ENCODE assay signal across 9 cellular contexts in the genomic region with DNA sequence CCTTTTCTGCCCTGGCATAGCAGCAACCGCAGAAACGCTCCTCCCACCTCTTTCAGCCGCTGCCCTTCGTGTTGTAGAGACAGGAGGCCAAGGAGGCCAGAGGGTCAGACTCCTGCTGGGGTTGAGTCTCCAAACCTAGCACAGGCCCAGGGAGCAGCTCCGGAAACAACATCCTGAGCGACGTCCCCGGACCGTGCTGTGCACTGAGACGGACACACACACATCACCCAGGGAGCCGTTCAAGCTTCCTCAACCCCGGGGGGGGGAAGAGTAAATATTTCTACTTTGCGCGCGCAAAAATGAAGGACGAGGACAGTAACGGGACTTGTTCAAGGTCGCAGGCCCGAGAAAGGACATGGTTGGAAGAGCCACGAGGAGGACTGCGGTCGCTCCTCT. TPM values are rescaled to one million over a fixed set of nuclear protein-coding genes. Genes with fewer than 3 reads are reported as not detected.
DNase-seq lines count a peak whose midpoint lies in the region; ATAC-seq, FAIRE-seq and TF ChIP-seq lines count a peak whose summit lies in the region.
"Had no signal": no experiment of that assay in that cellular context is flagged by ENCODE, and none has a peak within 500 bp of the region (broad histone marks: within the 10 kb centered on the region; RNA-seq: fewer than 3 reads in every experiment).

No MANE protein-coding gene starts in this region.

- no peak overlapping the region for H3K27ac ChIP-seq in endothelial cell of umbilical vein (ENCODE audit: insufficient read depth, low read depth, low read length)

- H3K27me3 ChIP-seq in endothelial cell of umbilical vein (ENCODE audit: control insufficient read depth in 2 of 2, insufficient read depth in 2 of 2, low read length in 2 of 2) (no peaks in the 10 kb centered on the region), mucosa of stomach (ENCODE audit: control insufficient read depth, insufficient read depth, low read length) (no peaks in the 10 kb centered on the region)

- H3K27me3 Mint-ChIP-seq in T-helper 2 cell treated with Interferon-gamma antibody and Interleukin-4, amounts not matched to agents 5 μg/mL and 100 μg/mL, for 36 hours (ENCODE audit: low read depth) = no peaks in the 10 kb centered on the region

- dilution Hi-C loops in endothelial cell of umbilical vein (cut with MboI; ENCODE audit: extremely low pct_ligation_motif_present, low sequenced_read_pairs) = no loop called here

- H3K4me3 Mint-ChIP-seq in T-helper 2 cell treated with Interferon-gamma antibody and Interleukin-4, amounts not matched to agents 5 μg/mL and 100 μg/mL, for 36 hours = peak overlapping the region; percentile 94

- H3K4me1 Mint-ChIP-seq in T-helper 2 cell treated with Interferon-gamma antibody and Interleukin-4, amounts not matched to agents 5 μg/mL and 100 μg/mL, for 36 hours (ENCODE audit: low read depth) = peaks cover 19% of the 10 kb centered on the region

- no peak for TF ChIP-seq CTCF in endothelial cell of umbilical vein (IDR thresholded peaks at IDR 0.05; ENCODE audit: extremely low read depth in 1 of 2, insufficient read depth in 1 of 2, low read depth in 1 of 2, low read length in 2 of 2)

- DNase-seq in NCI-H2171 treated with DMSO at 0.1 percent for 48 hours (lab: John Stamatoyannopoulos, UW) = peak; percentile 3
- no peak for DNase-seq in NCI-H2171 (lab: John Stamatoyannopoulos, UW)
- peak; percentile 6 for DNase-seq in T-helper 2 cell treated with Interferon-gamma antibody and Interleukin-4, amounts not matched to agents 5 μg/mL and 100 μg/mL, for 36 hours (ENCODE audit: low spot score)
- DNase-seq in endothelial cell of umbilical vein (ENCODE audit: low read depth, low spot score) = peak; percentile 14
- DNase-seq in urothelium cell line (ENCODE audit: low spot score) = peak; percentile 36

- H3K79me2 ChIP-seq in endothelial cell of umbilical vein (ENCODE audit: control insufficient read depth, insufficient read depth, low read length) = no peaks in the 10 kb centered on the region

- POLR2A ChIA-PET in endothelial cell of umbilical vein (lab: Charles Lee) = interaction anchor here (0.6 kb wide), 1 partner anchor 625 kb away, joined by 3 read pairs; no protein-coding TSS in a partner anchor

- H3K36me3 ChIP-seq in endothelial cell of umbilical vein (ENCODE audit: control insufficient read depth in 2 of 2, extremely low read depth in 1 of 2, insufficient read depth in 2 of 2, low read length in 2 of 2) = peaks cover 0 to 13% of the 10 kb centered on the region in 2 experiments
- peaks cover 9% of the 10 kb centered on the region for H3K36me3 ChIP-seq in mucosa of stomach (ENCODE audit: control insufficient read depth, insufficient read depth, low read length)

- peak overlapping the region; percentile 41 for H3K9ac ChIP-seq in endothelial cell of umbilical vein (replicated peaks; ENCODE audit: extremely low read depth, insufficient read depth, low read length)
- peak overlapping the region; percentile 62 for H3K9ac ChIP-seq in mucosa of stomach (ENCODE audit: low read length)

- H3K4me2 ChIP-seq in endothelial cell of umbilical vein (ENCODE audit: insufficient read depth, low read length) = peak overlapping the region; percentile 69

- intact Hi-C loops in endothelial cell of umbilical vein (cut with micrococcal nuclease) = no loop called here

- no TSS peak for BruUV-seq in endothelial cell of umbilical vein (replicated peaks; lab: Mats Ljungman, UMichigan)

- H2AFZ ChIP-seq in endothelial cell of umbilical vein (ENCODE audit: low read depth, low read length) = peak overlapping the region; percentile 88

- no peaks in the 10 kb centered on the region for H3K9me1 ChIP-seq in endothelial cell of umbilical vein (replicated peaks; ENCODE audit: control insufficient read depth, extremely low read depth, insufficient read depth, low read length)

- H4K20me1 ChIP-seq in endothelial cell of umbilical vein (replicated peaks; ENCODE audit: control insufficient read depth, extremely low read depth, insufficient read depth, low read length) = no peaks in the 10 kb centered on the region

- TF ChIP-seq POLR2A in endothelial cell of umbilical vein (IDR thresholded peaks at IDR 0.05; ENCODE audit: low read depth, low read length) = no peak

- H3K9me3 Mint-ChIP-seq in T-helper 2 cell treated with Interferon-gamma antibody and Interleukin-4, amounts not matched to agents 5 μg/mL and 100 μg/mL, for 36 hours = peaks cover 46% of the 10 kb centered on the region

- peaks cover 48% of the 10 kb centered on the region for H3K36me3 Mint-ChIP-seq in T-helper 2 cell treated with Interferon-gamma antibody and Interleukin-4, amounts not matched to agents 5 μg/mL and 100 μg/mL, for 36 hours (ENCODE audit: low read depth)

- ATAC-seq in HG02852 (IDR thresholded peaks at IDR 0.05; ENCODE audit: unreplicated experiment) (peak; percentile 25), GM21515 (IDR thresholded peaks at IDR 0.05; ENCODE audit: unreplicated experiment) (no peak)

- no peaks in the 10 kb centered on the region for H3K9me3 ChIP-seq in endothelial cell of umbilical vein (replicated peaks; ENCODE audit: control insufficient read depth, insufficient read depth, low read length)
- H3K9me3 ChIP-seq in mucosa of stomach (ENCODE audit: control insufficient read depth, low read length) = no peaks in the 10 kb centered on the region

- FAIRE-seq in endothelial cell of umbilical vein (lab: Jason Lieb, UNC) = peak; percentile 40
- FAIRE-seq in urothelium cell line (lab: Jason Lieb, UNC) = no peak
- FAIRE-seq: endometrium had no signal

- peak overlapping the region; percentile 97 for H3K27ac Mint-ChIP-seq in T-helper 2 cell treated with Interferon-gamma antibody and Interleukin-4, amounts not matched to agents 5 μg/mL and 100 μg/mL, for 36 hours

- H3K4me1 ChIP-seq in endothelial cell of umbilical vein (ENCODE audit: control insufficient read depth, extremely low read depth, insufficient read depth, low read length) = peaks cover 11% of the 10 kb centered on the region
- H3K4me1 ChIP-seq in mucosa of stomach (ENCODE audit: control insufficient read depth, insufficient read depth, low read length) = peaks cover 10% of the 10 kb centered on the region

- CTCF ChIA-PET in endothelial cell of umbilical vein (lab: Charles Lee) = no interaction called here

- H3K4me3 ChIP-seq in endothelial cell of umbilical vein (replicated peaks in 1 of 3; ENCODE audit: insufficient read depth in 1 of 3, low read depth in 1 of 3, low read length in 3 of 3) (peak overlapping the region; percentile 21 to 79 (median 67)), mucosa of stomach (ENCODE audit: low read length) (peak overlapping the region; percentile 49)

TF ChIP-seq in endothelial cell of umbilical vein, 7 proteins besides CTCF, POLR2A, EP300 and RAD21 (continues in another document):
- TF ChIP-seq EZH2 (IDR thresholded peaks at IDR 0.05; ENCODE audit: borderline replicate concordance, low read depth, low read length, severe bottlenecking) = no peak

RNA-seq across cellular contexts. Expression of a gene that starts 0.7 kb away (rescaled TPM):
- 4.8 and 8.4 TPM in 2 replicates for total RNA-seq in endothelial cell of umbilical vein
- 2.0 and 2.5 TPM in 2 replicates for polyA plus RNA-seq in endothelial cell of umbilical vein
- 2.5 and 2.8 TPM in 2 replicates for polyA plus RNA-seq in endothelial cell of umbilical vein (2011; cell fraction: cytosol; rRNA removed)
- polyA plus RNA-seq in endothelial cell of umbilical vein (2011; cell fraction: nucleus; rRNA removed) = 7.7 and 7.9 TPM in 2 replicates
- polyA plus RNA-seq in endothelial cell of umbilical vein (2012) = 2.4 and 2.8 TPM in 2 replicates
- polyA minus RNA-seq in endothelial cell of umbilical vein = 7.6 and 9.7 TPM in 2 replicates
- polyA minus RNA-seq in endothelial cell of umbilical vein (2011; cell fraction: cytosol; rRNA and poly(A)+ RNA removed) = 1.7 TPM
- polyA minus RNA-seq in endothelial cell of umbilical vein (2011; cell fraction: nucleus; rRNA and poly(A)+ RNA removed) = 5.6 and 5.9 TPM in 2 replicates

RNA-seq across cellular contexts. Expression of a gene that starts 19.7 kb away (rescaled TPM):
- 3.8 and 4.2 TPM in 2 replicates for total RNA-seq in endothelial cell of umbilical vein
- polyA plus RNA-seq in endothelial cell of umbilical vein = 1.4 and 1.5 TPM in 2 replicates
- 1.7 and 2.0 TPM in 2 replicates for polyA plus RNA-seq in endothelial cell of umbilical vein (2011; cell fraction: cytosol; rRNA removed)
- polyA plus RNA-seq in endothelial cell of umbilical vein (2011; cell fraction: nucleus; rRNA removed) = 2.0 and 2.2 TPM in 2 replicates
- polyA plus RNA-seq in endothelial cell of umbilical vein (2012) = 2.8 and 3.0 TPM in 2 replicates
- 2.4 and 4.9 TPM in 2 replicates for polyA minus RNA-seq in endothelial cell of umbilical vein
- polyA minus RNA-seq in endothelial cell of umbilical vein (2011; cell fraction: cytosol; rRNA and poly(A)+ RNA removed) = 1.9 TPM
- polyA minus RNA-seq in endothelial cell of umbilical vein (2011; cell fraction: nucleus; rRNA and poly(A)+ RNA removed) = 3.5 and 4.7 TPM in 2 replicates

RNA-seq across cellular contexts. Expression of a gene that starts 24.9 kb away (rescaled TPM):
- 1.3 and 2.4 TPM in 2 replicates for total RNA-seq in endothelial cell of umbilical vein
- 0.79 and 0.99 TPM in 2 replicates for polyA plus RNA-seq in endothelial cell of umbilical vein
- 0.84 and 0.96 TPM in 2 replicates for polyA plus RNA-seq in endothelial cell of umbilical vein (2011; cell fraction: cytosol; rRNA removed)
- 0.63 and 1.4 TPM in 2 replicates for polyA plus RNA-seq in endothelial cell of umbilical vein (2011; cell fraction: nucleus; rRNA removed)
- polyA plus RNA-seq in endothelial cell of umbilical vein (2012) = 0.26 and 0.37 TPM in 2 replicates
- 0.58 and 1.6 TPM in 2 replicates for polyA minus RNA-seq in endothelial cell of umbilical vein
- not detected for polyA minus RNA-seq in endothelial cell of umbilical vein (2011; cell fraction: cytosol; rRNA and poly(A)+ RNA removed)
- 0.82 and 0.96 TPM in 2 replicates for polyA minus RNA-seq in endothelial cell of umbilical vein (2011; cell fraction: nucleus; rRNA and poly(A)+ RNA removed)

RNA-seq across cellular contexts. Expression of a gene that starts 31.9 kb away (rescaled TPM):
- 3.1 and 3.5 TPM in 2 replicates for total RNA-seq in endothelial cell of umbilical vein
- 1.1 and 1.4 TPM in 2 replicates for polyA plus RNA-seq in endothelial cell of umbilical vein
- 1.3 and 1.6 TPM in 2 replicates for polyA plus RNA-seq in endothelial cell of umbilical vein (2011; cell fraction: cytosol; rRNA removed)
- polyA plus RNA-seq in endothelial cell of umbilical vein (2011; cell fraction: nucleus; rRNA removed) = 2.6 and 2.7 TPM in 2 replicates
- polyA plus RNA-seq in endothelial cell of umbilical vein (2012) = 1.9 and 2.0 TPM in 2 replicates
- polyA minus RNA-seq in endothelial cell of umbilical vein = 3.0 and 4.5 TPM in 2 replicates
- not detected for polyA minus RNA-seq in endothelial cell of umbilical vein (2011; cell fraction: cytosol; rRNA and poly(A)+ RNA removed)
- polyA minus RNA-seq in endothelial cell of umbilical vein (2011; cell fraction: nucleus; rRNA and poly(A)+ RNA removed) = 2.7 and 2.9 TPM in 2 replicates

RNA-seq across cellular contexts. Expression of a gene that starts 40.7 kb away (rescaled TPM):
- total RNA-seq in endothelial cell of umbilical vein = 4.0 TPM in 2 replicates
- polyA plus RNA-seq in endothelial cell of umbilical vein = 1.5 and 1.7 TPM in 2 replicates
- polyA plus RNA-seq in endothelial cell of umbilical vein (2011; cell fraction: cytosol; rRNA removed) = 1.9 and 2.0 TPM in 2 replicates
- 1.8 and 3.3 TPM in 2 replicates for polyA plus RNA-seq in endothelial cell of umbilical vein (2011; cell fraction: nucleus; rRNA removed)
- polyA plus RNA-seq in endothelial cell of umbilical vein (2012) = 1.6 and 1.9 TPM in 2 replicates
- polyA minus RNA-seq in endothelial cell of umbilical vein = 1.6 and 3.4 TPM in 2 replicates
- polyA minus RNA-seq in endothelial cell of umbilical vein (2011; cell fraction: cytosol; rRNA and poly(A)+ RNA removed) = 3.2 TPM
- polyA minus RNA-seq in endothelial cell of umbilical vein (2011; cell fraction: nucleus; rRNA and poly(A)+ RNA removed) = 1.5 and 1.7 TPM in 2 replicates
